1 cellular context compared by ENCODE assay signal in the genomic region with DNA sequence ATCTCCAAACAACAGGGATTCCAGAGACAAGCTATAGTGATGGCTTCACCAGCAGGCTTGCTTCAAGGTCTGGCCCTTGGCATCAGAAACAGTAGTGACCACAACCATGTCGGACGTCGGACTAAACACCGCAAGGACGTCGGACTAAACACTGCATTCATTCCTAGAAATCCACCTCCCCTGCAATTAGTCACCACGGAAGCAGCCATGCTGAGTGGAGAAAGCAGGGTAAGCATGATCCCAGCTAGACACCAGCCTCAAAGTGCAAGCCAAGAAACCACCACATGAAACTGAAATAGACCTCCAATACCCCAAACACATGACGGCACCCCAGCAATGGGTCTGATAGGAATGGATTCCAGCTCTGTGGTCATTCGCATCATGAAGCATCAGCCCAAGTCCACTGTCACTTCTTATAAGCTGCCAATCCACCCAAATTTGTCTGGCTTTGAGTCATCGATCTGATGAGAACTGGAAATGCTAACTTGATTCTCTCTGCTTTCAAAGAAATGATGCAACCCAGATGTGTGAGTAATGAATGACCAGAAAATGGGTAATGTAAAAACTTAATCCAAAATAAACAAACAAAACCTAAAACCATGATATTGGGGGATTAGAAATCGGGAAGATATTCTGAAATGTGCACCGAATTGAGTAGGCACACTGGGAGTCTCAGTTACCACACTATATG.
TF ChIP-seq lines count a peak whose summit lies in the region.

No MANE protein-coding gene starts in this region.

TF ChIP-seq in HEK293, 187 proteins besides CTCF, POLR2A, EP300 and RAD21:
- TF ChIP-seq PRDM10 (tag by site-specific recombination; IDR thresholded peaks at IDR 0.05) (no peak), PBX3 (CRISPR knock-in tag; IDR thresholded peaks at IDR 0.05) (no peak), KLF10 (tag by site-specific recombination; IDR thresholded peaks at IDR 0.05) (no peak)
- TF ChIP-seq, protein P1, sequence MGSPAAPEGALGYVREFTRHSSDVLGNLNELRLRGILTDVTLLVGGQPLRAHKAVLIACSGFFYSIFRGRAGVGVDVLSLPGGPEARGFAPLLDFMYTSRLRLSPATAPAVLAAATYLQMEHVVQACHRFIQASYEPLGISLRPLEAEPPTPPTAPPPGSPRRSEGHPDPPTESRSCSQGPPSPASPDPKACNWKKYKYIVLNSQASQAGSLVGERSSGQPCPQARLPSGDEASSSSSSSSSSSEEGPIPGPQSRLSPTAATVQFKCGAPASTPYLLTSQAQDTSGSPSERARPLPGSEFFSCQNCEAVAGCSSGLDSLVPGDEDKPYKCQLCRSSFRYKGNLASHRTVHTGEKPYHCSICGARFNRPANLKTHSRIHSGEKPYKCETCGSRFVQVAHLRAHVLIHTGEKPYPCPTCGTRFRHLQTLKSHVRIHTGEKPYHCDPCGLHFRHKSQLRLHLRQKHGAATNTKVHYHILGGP (tag by site-specific recombination; IDR thresholded peaks at IDR 0.05) = peak; percentile 59; the same call in 1 of the 2 replicates
